Comparison of ENCODE assay signal across 2 cellular contexts in genomic region chr6:43652822-43653221, GRCh38. TPM values are rescaled to one million over a fixed set of nuclear protein-coding genes. Genes with fewer than 3 reads are reported as not detected.
"Had no signal": no experiment of that assay in that cellular context is flagged by ENCODE, and none has a peak within 500 bp of the region (broad histone marks: within the 10 kb centered on the region; RNA-seq: fewer than 3 reads in every experiment).

No MANE protein-coding gene starts in this region.

RNA-seq across cellular contexts. Expression of gene RSPH9, which starts 8.0 kb away (rescaled TPM):
- total RNA-seq: LHCN-M2, MCF 10A had no signal
